ENCODE assay signal across 14 cellular contexts in the genomic region with DNA sequence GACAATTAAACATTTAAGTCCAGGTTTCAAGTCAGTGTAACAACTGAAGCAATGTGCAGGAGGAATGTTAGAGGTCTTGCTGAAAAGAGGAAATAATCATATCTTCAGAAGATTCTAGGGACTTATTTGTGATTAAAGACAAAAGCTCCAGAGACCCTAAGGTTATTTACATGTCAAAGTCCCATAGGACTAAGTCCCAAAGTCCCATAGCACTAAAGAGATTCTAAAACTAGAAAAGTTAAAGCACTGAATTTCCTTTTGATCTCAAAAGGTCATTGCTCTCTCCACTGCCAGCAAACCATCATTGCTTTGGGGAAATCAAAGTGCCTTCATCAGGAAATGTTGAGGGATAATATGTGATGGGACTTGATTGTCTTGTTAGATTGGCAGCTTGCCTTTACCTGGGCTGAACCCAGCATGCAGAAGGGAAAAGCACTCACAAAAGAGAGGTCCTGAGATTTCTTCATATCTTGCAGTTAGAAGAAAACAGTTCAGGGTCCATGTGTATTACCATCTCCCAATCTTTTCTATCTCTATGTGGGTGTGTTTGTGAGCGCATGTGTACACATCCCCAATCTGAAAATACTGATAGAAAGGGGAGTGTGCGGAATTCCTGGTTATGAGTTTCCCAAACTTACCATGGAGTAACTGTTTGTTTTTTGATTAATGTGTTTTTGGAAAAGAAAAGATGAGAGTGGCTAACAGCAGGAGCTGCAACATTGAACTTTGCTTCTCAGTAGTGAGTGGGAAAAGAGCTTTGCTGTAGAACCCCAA.
"Had no signal": no experiment of that assay in that cellular context is flagged by ENCODE, and none has a peak within 500 bp of the region (broad histone marks: within the 10 kb centered on the region; RNA-seq: fewer than 3 reads in every experiment).

No MANE protein-coding gene starts in this region.

- H3K4me3 ChIP-seq: colonic mucosa, gastrocnemius medialis, hepatocyte, tibial artery, uterus had no signal

- H3K4me3 Mint-ChIP-seq: activated CD8-positive, alpha-beta memory T cell treated with anti-CD3 and anti-CD28 coated beads, Interleukin-2, amount 10 ng/mL, durations not matched to agents 7 days and 5 days; activated naive CD8-positive, alpha-beta T cell treated with anti-CD3 and anti-CD28 coated beads, Interleukin-2, amount 50 U/mL, for 24 hours; activated T-cell treated with anti-CD3 and anti-CD28 coated beads, Interleukin-2, amount 50 U/mL, for 4 hours; mesothelial cell of epicardium had no signal

- H3K9me3 Mint-ChIP-seq: activated naive CD8-positive, alpha-beta T cell treated with anti-CD3 and anti-CD28 coated beads, Interleukin-2, amount 50 U/mL, for 24 hours; activated T-cell treated with anti-CD3 and anti-CD28 coated beads, Interleukin-2, amount 50 U/mL, for 4 hours; mesothelial cell of epicardium had no signal

- DNase-seq: activated CD8-positive, alpha-beta memory T cell treated with anti-CD3 and anti-CD28 coated beads, Interleukin-2, amount 10 ng/mL, durations not matched to agents 7 days and 5 days; activated naive CD8-positive, alpha-beta T cell treated with anti-CD3 and anti-CD28 coated beads, Interleukin-2, amount 50 U/mL, for 24 hours; activated T-cell treated with anti-CD3 and anti-CD28 coated beads, Interleukin-2, amount 50 U/mL, for 4 hours; caudate nucleus; colonic mucosa; effector CD4-positive, alpha-beta T cell; gastrocnemius medialis; kidney; stimulated activated CD4-positive, alpha-beta T cell treated with anti-CD3 and anti-CD28 coated beads, Interleukin-15, amount 100 ng/mL, for 24 hours; tibial artery; uterus had no signal

- H3K27me3 ChIP-seq: colonic mucosa, gastrocnemius medialis, hepatocyte, tibial artery, uterus had no signal

- H3K4me2 ChIP-seq: hepatocyte had no signal

- H3K36me3 ChIP-seq: colonic mucosa, uterus had no signal

- H3K27ac Mint-ChIP-seq: activated CD8-positive, alpha-beta memory T cell treated with anti-CD3 and anti-CD28 coated beads, Interleukin-2, amount 10 ng/mL, durations not matched to agents 7 days and 5 days; activated naive CD8-positive, alpha-beta T cell treated with anti-CD3 and anti-CD28 coated beads, Interleukin-2, amount 50 U/mL, for 24 hours; mesothelial cell of epicardium had no signal

- H3K27me3 Mint-ChIP-seq: activated CD8-positive, alpha-beta memory T cell treated with anti-CD3 and anti-CD28 coated beads, Interleukin-2, amount 10 ng/mL, durations not matched to agents 7 days and 5 days; activated naive CD8-positive, alpha-beta T cell treated with anti-CD3 and anti-CD28 coated beads, Interleukin-2, amount 50 U/mL, for 24 hours had no signal

- H3K9me3 ChIP-seq: colonic mucosa, gastrocnemius medialis, tibial artery, uterus had no signal

- H3K79me2 ChIP-seq: hepatocyte, parathyroid adenoma had no signal

- H3K4me1 ChIP-seq: colonic mucosa, gastrocnemius medialis, parathyroid adenoma, tibial artery, uterus had no signal

- H2AFZ ChIP-seq: hepatocyte, parathyroid adenoma had no signal

- ATAC-seq: activated CD8-positive, alpha-beta memory T cell treated with anti-CD3 and anti-CD28 coated beads, Interleukin-2, amount 10 ng/mL, durations not matched to agents 7 days and 5 days; activated naive CD8-positive, alpha-beta T cell treated with anti-CD3 and anti-CD28 coated beads, Interleukin-2, amount 50 U/mL, for 24 hours; activated T-cell treated with anti-CD3 and anti-CD28 coated beads, Interleukin-2, amount 50 U/mL, for 4 hours; gastrocnemius medialis had no signal

- H3K9ac ChIP-seq: parathyroid adenoma had no signal

- H3K4me1 Mint-ChIP-seq: activated naive CD8-positive, alpha-beta T cell treated with anti-CD3 and anti-CD28 coated beads, Interleukin-2, amount 50 U/mL, for 24 hours; mesothelial cell of epicardium had no signal

- H3K27ac ChIP-seq: colonic mucosa, hepatocyte, parathyroid adenoma, tibial artery had no signal
